In genomic region chr3:187274977-187275338, GRCh38 we compare ENCODE assay signal across 1 cellular context.
A peak's percentile ranks its signal among the peaks of the same experiment; 100 is the strongest.
TF ChIP-seq lines count a peak whose summit lies in the region.

No MANE protein-coding gene starts in this region.

TF ChIP-seq in H1, 55 proteins besides CTCF, POLR2A, EP300 and RAD21 (continued from another document):
- TF ChIP-seq TEAD4 (IDR thresholded peaks at IDR 0.05; ENCODE audit: low read depth, low read length) (no peak), CBX8 (IDR thresholded peaks at IDR 0.05; ENCODE audit: borderline replicate concordance, low read depth, low read length) (no peak), RXRA (IDR thresholded peaks at IDR 0.05; ENCODE audit: insufficient read depth, low read depth, low read length) (no peak), PHF8 (conservative IDR thresholded peaks at IDR 0.05; ENCODE audit: low read depth, low read length) (no peak), E2F6 (IDR thresholded peaks at IDR 0.05) (no peak), YY1 (IDR thresholded peaks at IDR 0.05; ENCODE audit: low read depth, low read length) (no peak), RFX5 (IDR thresholded peaks at IDR 0.05; ENCODE audit: borderline replicate concordance, low read depth, low read length) (no peak), ASH2L (IDR thresholded peaks at IDR 0.05; ENCODE audit: low read length) (peak; percentile 76), HDAC6 (IDR thresholded peaks at IDR 0.05; ENCODE audit: low read depth, low read length) (no peak), RBBP5 (IDR thresholded peaks at IDR 0.05; ENCODE audit: borderline replicate concordance, low read depth, low read length) (0 out of 2 replicates have a peak, but pooled peaks have one; percentile 66), GABPA (IDR thresholded peaks at IDR 0.05; ENCODE audit: borderline replicate concordance, insufficient read depth, low read length) (no peak), TCF12 (IDR thresholded peaks at IDR 0.05; ENCODE audit: low read depth, low read length) (0 out of 2 replicates have a peak, but pooled peaks have one; percentile 32), NRF1 (IDR thresholded peaks at IDR 0.05; ENCODE audit: low read depth, low read length) (no peak), TAF1 (IDR thresholded peaks at IDR 0.05; ENCODE audit: low read depth, low read length) (no peak), SRF (IDR thresholded peaks at IDR 0.05; ENCODE audit: low read depth, low read length) (no peak), TAF7 (optimal IDR thresholded peaks at IDR 0.05; ENCODE audit: borderline replicate concordance, low read depth, low read length) (no peak), GTF2F1 (IDR thresholded peaks at IDR 0.05; ENCODE audit: borderline replicate concordance, low read depth, low read length) (no peak), KDM5A (IDR thresholded peaks at IDR 0.05; ENCODE audit: low read length) (no peak), KDM4A (IDR thresholded peaks at IDR 0.05; ENCODE audit: low read depth, low read length, severe bottlenecking) (no peak), MAFK (IDR thresholded peaks at IDR 0.05; ENCODE audit: low read depth, low read length) (no peak), FOSL1 (IDR thresholded peaks at IDR 0.05; ENCODE audit: insufficient read depth, low read depth, low read length) (no peak), EZH2 (IDR thresholded peaks at IDR 0.05; ENCODE audit: low read depth, low read length, severe bottlenecking) (no peak), KDM1A (IDR thresholded peaks at IDR 0.05; ENCODE audit: borderline replicate concordance, low read length) (no peak), RNF2 (IDR thresholded peaks at IDR 0.05; ENCODE audit: borderline replicate concordance, low read depth, low read length, missing control alignments, poor library complexity, severe bottlenecking) (no peak), POLR2AphosphoS5 (IDR thresholded peaks at IDR 0.05; ENCODE audit: low read depth, low read length) (no peak), SIN3A (conservative IDR thresholded peaks at IDR 0.05 in 1 of 2, IDR thresholded peaks at IDR 0.05 in 1 of 2; ENCODE audit: low read depth in 1 of 2, low read length in 2 of 2) (no peak), CTBP2 (IDR thresholded peaks at IDR 0.05; ENCODE audit: borderline replicate concordance, insufficient read depth, insufficient read length, low read length) (no peak), SIX5 (IDR thresholded peaks at IDR 0.05; ENCODE audit: low read depth, low read length) (no peak), SP4 (IDR thresholded peaks at IDR 0.05; ENCODE audit: low read length) (no peak), CEBPB (IDR thresholded peaks at IDR 0.05; ENCODE audit: low read depth, low read length) (no peak), ATF2 (IDR thresholded peaks at IDR 0.05; ENCODE audit: low read length) (no peak), JUN (IDR thresholded peaks at IDR 0.05; ENCODE audit: low read depth, low read length) (no peak), SAP30 (IDR thresholded peaks at IDR 0.05; ENCODE audit: insufficient read depth, insufficient replicate concordance, low read length) (no peak), MAX (IDR thresholded peaks at IDR 0.05) (no peak), BACH1 (IDR thresholded peaks at IDR 0.05; ENCODE audit: low read length) (no peak), SIRT6 (IDR thresholded peaks at IDR 0.05; ENCODE audit: low read length) (no peak), BRCA1 (IDR thresholded peaks at IDR 0.05; ENCODE audit: low read depth, low read length) (no peak), SP1 (IDR thresholded peaks at IDR 0.05; ENCODE audit: low read depth, low read length) (peak; percentile 34; the same call in 1 of the 2 replicates), BCL11A (IDR thresholded peaks at IDR 0.05; ENCODE audit: low read depth in 2 of 2, low read length in 2 of 2) (no peak), NANOG (IDR thresholded peaks at IDR 0.05; ENCODE audit: insufficient read depth, low read depth, low read length, poor library complexity, severe bottlenecking) (peak; percentile 45), CHD2 (IDR thresholded peaks at IDR 0.05; ENCODE audit: low read length) (no peak), ZNF274 (IDR thresholded peaks at IDR 0.05; ENCODE audit: borderline replicate concordance, extremely low read depth, low read length) (no peak)
- TF ChIP-seq, protein P1, sequence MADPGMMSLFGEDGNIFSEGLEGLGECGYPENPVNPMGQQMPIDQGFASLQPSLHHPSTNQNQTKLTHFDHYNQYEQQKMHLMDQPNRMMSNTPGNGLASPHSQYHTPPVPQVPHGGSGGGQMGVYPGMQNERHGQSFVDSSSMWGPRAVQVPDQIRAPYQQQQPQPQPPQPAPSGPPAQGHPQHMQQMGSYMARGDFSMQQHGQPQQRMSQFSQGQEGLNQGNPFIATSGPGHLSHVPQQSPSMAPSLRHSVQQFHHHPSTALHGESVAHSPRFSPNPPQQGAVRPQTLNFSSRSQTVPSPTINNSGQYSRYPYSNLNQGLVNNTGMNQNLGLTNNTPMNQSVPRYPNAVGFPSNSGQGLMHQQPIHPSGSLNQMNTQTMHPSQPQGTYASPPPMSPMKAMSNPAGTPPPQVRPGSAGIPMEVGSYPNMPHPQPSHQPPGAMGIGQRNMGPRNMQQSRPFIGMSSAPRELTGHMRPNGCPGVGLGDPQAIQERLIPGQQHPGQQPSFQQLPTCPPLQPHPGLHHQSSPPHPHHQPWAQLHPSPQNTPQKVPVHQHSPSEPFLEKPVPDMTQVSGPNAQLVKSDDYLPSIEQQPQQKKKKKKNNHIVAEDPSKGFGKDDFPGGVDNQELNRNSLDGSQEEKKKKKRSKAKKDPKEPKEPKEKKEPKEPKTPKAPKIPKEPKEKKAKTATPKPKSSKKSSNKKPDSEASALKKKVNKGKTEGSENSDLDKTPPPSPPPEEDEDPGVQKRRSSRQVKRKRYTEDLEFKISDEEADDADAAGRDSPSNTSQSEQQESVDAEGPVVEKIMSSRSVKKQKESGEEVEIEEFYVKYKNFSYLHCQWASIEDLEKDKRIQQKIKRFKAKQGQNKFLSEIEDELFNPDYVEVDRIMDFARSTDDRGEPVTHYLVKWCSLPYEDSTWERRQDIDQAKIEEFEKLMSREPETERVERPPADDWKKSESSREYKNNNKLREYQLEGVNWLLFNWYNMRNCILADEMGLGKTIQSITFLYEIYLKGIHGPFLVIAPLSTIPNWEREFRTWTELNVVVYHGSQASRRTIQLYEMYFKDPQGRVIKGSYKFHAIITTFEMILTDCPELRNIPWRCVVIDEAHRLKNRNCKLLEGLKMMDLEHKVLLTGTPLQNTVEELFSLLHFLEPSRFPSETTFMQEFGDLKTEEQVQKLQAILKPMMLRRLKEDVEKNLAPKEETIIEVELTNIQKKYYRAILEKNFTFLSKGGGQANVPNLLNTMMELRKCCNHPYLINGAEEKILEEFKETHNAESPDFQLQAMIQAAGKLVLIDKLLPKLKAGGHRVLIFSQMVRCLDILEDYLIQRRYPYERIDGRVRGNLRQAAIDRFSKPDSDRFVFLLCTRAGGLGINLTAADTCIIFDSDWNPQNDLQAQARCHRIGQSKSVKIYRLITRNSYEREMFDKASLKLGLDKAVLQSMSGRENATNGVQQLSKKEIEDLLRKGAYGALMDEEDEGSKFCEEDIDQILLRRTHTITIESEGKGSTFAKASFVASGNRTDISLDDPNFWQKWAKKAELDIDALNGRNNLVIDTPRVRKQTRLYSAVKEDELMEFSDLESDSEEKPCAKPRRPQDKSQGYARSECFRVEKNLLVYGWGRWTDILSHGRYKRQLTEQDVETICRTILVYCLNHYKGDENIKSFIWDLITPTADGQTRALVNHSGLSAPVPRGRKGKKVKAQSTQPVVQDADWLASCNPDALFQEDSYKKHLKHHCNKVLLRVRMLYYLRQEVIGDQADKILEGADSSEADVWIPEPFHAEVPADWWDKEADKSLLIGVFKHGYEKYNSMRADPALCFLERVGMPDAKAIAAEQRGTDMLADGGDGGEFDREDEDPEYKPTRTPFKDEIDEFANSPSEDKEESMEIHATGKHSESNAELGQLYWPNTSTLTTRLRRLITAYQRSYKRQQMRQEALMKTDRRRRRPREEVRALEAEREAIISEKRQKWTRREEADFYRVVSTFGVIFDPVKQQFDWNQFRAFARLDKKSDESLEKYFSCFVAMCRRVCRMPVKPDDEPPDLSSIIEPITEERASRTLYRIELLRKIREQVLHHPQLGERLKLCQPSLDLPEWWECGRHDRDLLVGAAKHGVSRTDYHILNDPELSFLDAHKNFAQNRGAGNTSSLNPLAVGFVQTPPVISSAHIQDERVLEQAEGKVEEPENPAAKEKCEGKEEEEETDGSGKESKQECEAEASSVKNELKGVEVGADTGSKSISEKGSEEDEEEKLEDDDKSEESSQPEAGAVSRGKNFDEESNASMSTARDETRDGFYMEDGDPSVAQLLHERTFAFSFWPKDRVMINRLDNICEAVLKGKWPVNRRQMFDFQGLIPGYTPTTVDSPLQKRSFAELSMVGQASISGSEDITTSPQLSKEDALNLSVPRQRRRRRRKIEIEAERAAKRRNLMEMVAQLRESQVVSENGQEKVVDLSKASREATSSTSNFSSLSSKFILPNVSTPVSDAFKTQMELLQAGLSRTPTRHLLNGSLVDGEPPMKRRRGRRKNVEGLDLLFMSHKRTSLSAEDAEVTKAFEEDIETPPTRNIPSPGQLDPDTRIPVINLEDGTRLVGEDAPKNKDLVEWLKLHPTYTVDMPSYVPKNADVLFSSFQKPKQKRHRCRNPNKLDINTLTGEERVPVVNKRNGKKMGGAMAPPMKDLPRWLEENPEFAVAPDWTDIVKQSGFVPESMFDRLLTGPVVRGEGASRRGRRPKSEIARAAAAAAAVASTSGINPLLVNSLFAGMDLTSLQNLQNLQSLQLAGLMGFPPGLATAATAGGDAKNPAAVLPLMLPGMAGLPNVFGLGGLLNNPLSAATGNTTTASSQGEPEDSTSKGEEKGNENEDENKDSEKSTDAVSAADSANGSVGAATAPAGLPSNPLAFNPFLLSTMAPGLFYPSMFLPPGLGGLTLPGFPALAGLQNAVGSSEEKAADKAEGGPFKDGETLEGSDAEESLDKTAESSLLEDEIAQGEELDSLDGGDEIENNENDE (IDR thresholded peaks at IDR 0.05; ENCODE audit: insufficient replicate concordance, low read length): no peak
- TF ChIP-seq, protein P2, sequence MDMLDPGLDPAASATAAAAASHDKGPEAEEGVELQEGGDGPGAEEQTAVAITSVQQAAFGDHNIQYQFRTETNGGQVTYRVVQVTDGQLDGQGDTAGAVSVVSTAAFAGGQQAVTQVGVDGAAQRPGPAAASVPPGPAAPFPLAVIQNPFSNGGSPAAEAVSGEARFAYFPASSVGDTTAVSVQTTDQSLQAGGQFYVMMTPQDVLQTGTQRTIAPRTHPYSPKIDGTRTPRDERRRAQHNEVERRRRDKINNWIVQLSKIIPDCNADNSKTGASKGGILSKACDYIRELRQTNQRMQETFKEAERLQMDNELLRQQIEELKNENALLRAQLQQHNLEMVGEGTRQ (IDR thresholded peaks at IDR 0.05; ENCODE audit: low read length): no peak
